26 cellular contexts compared by ENCODE assay signal in the genomic region with DNA sequence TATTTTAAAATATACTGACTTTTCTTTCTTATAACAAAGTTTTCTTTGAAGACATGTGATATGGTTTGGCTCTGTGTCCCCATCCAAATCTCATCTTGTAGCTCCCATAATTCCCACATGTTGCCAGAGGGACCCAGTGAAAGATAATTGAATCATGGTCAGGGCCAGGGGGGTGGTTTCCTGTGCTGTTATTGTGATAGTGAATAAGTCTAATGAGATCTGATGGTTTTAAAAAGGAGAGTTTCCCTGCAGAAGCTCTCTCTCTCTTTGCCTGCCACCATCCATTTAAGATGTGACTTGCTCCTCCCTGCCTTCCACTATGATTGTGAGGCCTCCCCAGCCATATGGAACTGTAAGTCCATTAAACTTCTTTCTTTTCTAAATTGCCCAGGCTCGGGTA.
"Had no signal": no experiment of that assay in that cellular context is flagged by ENCODE, and none has a peak within 500 bp of the region (broad histone marks: within the 10 kb centered on the region; RNA-seq: fewer than 3 reads in every experiment).

No MANE protein-coding gene starts in this region.

- H3K27ac ChIP-seq: neural progenitor cell, neutrophil, parathyroid adenoma, right lobe of liver, stomach, testis, thyroid gland, transverse colon, upper lobe of left lung, vagina had no signal

- H3K4me2 ChIP-seq: neural progenitor cell had no signal

- H3K79me2 ChIP-seq: parathyroid adenoma had no signal

- H3K4me1 ChIP-seq: neural progenitor cell, parathyroid adenoma, right atrium auricular region, right lobe of liver, stomach, testis, thyroid gland, transverse colon, upper lobe of left lung, vagina had no signal

- DNase-seq: hippocampal formation; kidney glomerular epithelial cell; left cardiac atrium; mesendoderm; naive B cell; natural killer cell; nephron progenitor cell; occipital lobe; right lobe of liver; stimulated activated CD4-positive, alpha-beta T cell treated with anti-CD3 and anti-CD28 coated beads, Interleukin-12 subunit alpha, Interleukin-12 subunit beta, amount 100 ng/mL, for 4 hours; stimulated activated CD4-positive, alpha-beta T cell treated with anti-CD3 and anti-CD28 coated beads, Interleukin-15, amount 100 ng/mL, for 24 hours; stimulated activated CD4-positive, alpha-beta T cell treated with anti-CD3 and anti-CD28 coated beads, Interleukin-2, amount 100 ng/mL, for 24 hours; stimulated activated CD4-positive, alpha-beta T cell treated with anti-CD3 and anti-CD28 coated beads, Interleukin-4, amount 100 ng/mL, for 1 hour; stimulated activated naive B cell treated with anti-CD40 and anti-IgM and Interleukin-4, amounts not matched to agents 10 μg/mL and 1 μg/mL and 100 μg/mL, for 72 hours; stimulated activated naive CD8-positive, alpha-beta T cell treated with anti-CD3 and anti-CD28 coated beads, Interleukin-15, Interleukin-2, amounts not matched to agents 100 U/mL and 50 U/mL, for 24 hours; stomach; testis; thyroid gland; transverse colon; upper lobe of left lung had no signal

- H3K4me3 ChIP-seq: lung, neural progenitor cell, right atrium auricular region, right lobe of liver, stomach, testis, thyroid gland, transverse colon, upper lobe of left lung, vagina had no signal

- H3K9ac ChIP-seq: neural progenitor cell, parathyroid adenoma had no signal

- H3K36me3 ChIP-seq: neural progenitor cell, neutrophil, right atrium auricular region, right lobe of liver, stomach, thyroid gland, transverse colon, upper lobe of left lung, vagina had no signal

- H3K9me3 ChIP-seq: neutrophil, right atrium auricular region, right lobe of liver, stomach, testis, thyroid gland, transverse colon, upper lobe of left lung, vagina had no signal

- H2AFZ ChIP-seq: neural progenitor cell, parathyroid adenoma had no signal

- H3K27me3 ChIP-seq: neural progenitor cell, neutrophil, right atrium auricular region, right lobe of liver, stomach, testis, thyroid gland, transverse colon, upper lobe of left lung, vagina had no signal
